2 cellular contexts compared by ENCODE assay signal in genomic region chr4:105536601-105537000, GRCh38.
A peak's percentile ranks its signal among the peaks of the same experiment; 100 is the strongest.
TF ChIP-seq lines count a peak whose summit lies in the region.

No MANE protein-coding gene starts in this region.

TF ChIP-seq in HepG2, 621 proteins besides CTCF, POLR2A, EP300 and RAD21:
- TF ChIP-seq CREB1 (IDR thresholded peaks at IDR 0.05) (peak; percentile 72), CREB1 (CRISPR knock-in tag; IDR thresholded peaks at IDR 0.05) (no peak), MLLT10 (CRISPR knock-in tag; IDR thresholded peaks at IDR 0.05) (no peak), ZNF446 (CRISPR knock-in tag; IDR thresholded peaks at IDR 0.05) (no peak), ATF7 (IDR thresholded peaks at IDR 0.05) (peak; percentile 75), ATF7 (CRISPR knock-in tag; IDR thresholded peaks at IDR 0.05) (no peak)

TF ChIP-seq in K562, 482 proteins besides CTCF, POLR2A, EP300 and RAD21 (continued from another document):
- TF ChIP-seq CHCHD3 (CRISPR knock-in tag; IDR thresholded peaks at IDR 0.05) (no peak), ZNF316 (IDR thresholded peaks at IDR 0.05) (no peak), OTX1 (CRISPR knock-in tag; IDR thresholded peaks at IDR 0.05) (no peak), SNIP1 (IDR thresholded peaks at IDR 0.05; ENCODE audit: low read depth) (no peak), LARP7 (IDR thresholded peaks at IDR 0.05) (no peak), RBM22 (IDR thresholded peaks at IDR 0.05; ENCODE audit: low read depth, low read length, poor library complexity, severe bottlenecking) (no peak), LEF1 (IDR thresholded peaks at IDR 0.05) (no peak), GABPB2 (CRISPR knock-in tag; conservative IDR thresholded peaks at IDR 0.05) (no peak), ZNF436 (CRISPR knock-in tag; IDR thresholded peaks at IDR 0.05) (no peak), SAFB (IDR thresholded peaks at IDR 0.05; ENCODE audit: borderline replicate concordance, low read depth, low read length) (no peak)
TF ChIP-seq in K562: peak in this region for 0.
